ENCODE assay signal across 8 cellular contexts in the genomic region with DNA sequence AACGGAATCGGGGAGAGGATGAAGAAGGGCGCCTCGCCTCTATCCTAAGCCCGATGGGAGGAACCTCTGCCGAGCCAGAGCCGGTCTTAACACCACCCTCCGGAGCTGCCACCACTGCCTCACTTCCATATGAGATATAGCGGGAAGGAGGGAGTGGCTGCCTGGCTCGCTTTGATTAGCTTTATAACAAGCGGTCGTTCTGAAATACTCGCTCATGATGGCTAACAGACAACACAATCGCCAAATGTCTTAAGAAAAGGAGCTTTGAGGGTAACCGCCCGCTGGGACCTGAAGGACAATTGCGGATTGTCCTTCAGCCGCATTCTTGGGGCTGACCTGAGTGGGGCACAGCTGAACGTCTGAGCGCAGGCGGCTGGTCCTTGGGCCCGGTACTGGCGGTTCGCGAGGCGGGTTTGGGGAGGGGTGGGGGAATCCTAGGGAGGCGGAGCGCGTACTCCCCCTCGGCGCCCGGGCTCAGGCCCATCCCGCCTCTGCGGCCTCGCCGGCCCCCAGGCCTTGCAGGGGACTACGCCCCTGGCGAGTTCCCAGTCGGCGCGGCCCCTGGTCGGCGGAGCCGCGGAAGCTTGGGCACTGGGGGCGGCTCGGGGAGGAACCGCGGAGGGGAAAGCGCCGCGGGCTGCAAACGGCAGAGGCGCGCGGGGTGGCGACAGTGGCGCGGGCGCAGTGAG. TPM values are rescaled to one million over a fixed set of nuclear protein-coding genes. Genes with fewer than 3 reads are reported as not detected.
A peak's percentile ranks its signal among the peaks of the same experiment; 100 is the strongest.
DNase-seq lines count a peak whose midpoint lies in the region; ATAC-seq and TF ChIP-seq lines count a peak whose summit lies in the region.

Gene PLAAT5 (minus strand): TSS at position 617 of the 689 bp plus-strand sequence. CDS start 133 bp downstream, at position 484.

- H3K27ac ChIP-seq in foreskin keratinocyte (no peak within 1 kb of the TSS), neural progenitor cell (no peak within 1 kb of the TSS)

- H3K4me1 ChIP-seq in foreskin keratinocyte (no peaks in the 10 kb centered on the region), neural progenitor cell (peaks cover 30% of the 10 kb centered on the region)

- peaks cover 4% of the 10 kb centered on the region for H3K9me3 ChIP-seq in neural progenitor cell (ENCODE audit: low read depth)

- TF ChIP-seq CTCF in foreskin keratinocyte (conservative IDR thresholded peaks at IDR 0.05) = no peak
- no peak for TF ChIP-seq CTCF in neural progenitor cell (IDR thresholded peaks at IDR 0.05)

- peaks cover 4% of the 10 kb centered on the region for H3K9me3 Mint-ChIP-seq in activated T-cell treated with anti-CD3 and anti-CD28 coated beads, Interleukin-2, amount 50 U/mL, for 24 hours
- peaks cover 10% of the 10 kb centered on the region for H3K9me3 Mint-ChIP-seq in neural progenitor cell

- DNase-seq in EH (ENCODE audit: low read depth) = peak; percentile 5
- peak; percentile 54 for DNase-seq in activated T-cell treated with anti-CD3 and anti-CD28 coated beads, Interleukin-2, amount 50 U/mL, for 24 hours
- no peak for DNase-seq in foreskin keratinocyte
- DNase-seq in neural progenitor cell (ENCODE audit: low spot score) = peak; percentile 86

- no peaks in the 10 kb centered on the region for H3K36me3 ChIP-seq in neural progenitor cell

- H3K4me1 Mint-ChIP-seq in activated T-cell treated with anti-CD3 and anti-CD28 coated beads, Interleukin-2, amount 50 U/mL, for 24 hours (ENCODE audit: low read depth) = peaks cover 11% of the 10 kb centered on the region
- peaks cover 15% of the 10 kb centered on the region for H3K4me1 Mint-ChIP-seq in neural progenitor cell

- H3K27me3 ChIP-seq in foreskin keratinocyte (peaks cover 58% of the 10 kb centered on the region), neural progenitor cell (peaks cover 29% of the 10 kb centered on the region)

- peaks cover 30% of the 10 kb centered on the region for H3K27me3 Mint-ChIP-seq in activated T-cell treated with anti-CD3 and anti-CD28 coated beads, Interleukin-2, amount 50 U/mL, for 24 hours
- H3K27me3 Mint-ChIP-seq in neural progenitor cell (ENCODE audit: insufficient read depth, low read depth) = peaks cover 28% of the 10 kb centered on the region

- peak within 1 kb of the TSS; percentile 96 for H3K4me2 ChIP-seq in neural progenitor cell

- no peaks in the 10 kb centered on the region for H3K79me2 ChIP-seq in neural progenitor cell (ENCODE audit: low read depth)

- peaks cover 6% of the 10 kb centered on the region for H4K20me1 ChIP-seq in neural progenitor cell (ENCODE audit: low read depth)

- ATAC-seq in foreskin keratinocyte (peak; percentile 41), HG02852 (IDR thresholded peaks at IDR 0.05; ENCODE audit: unreplicated experiment) (no peak), HG03159 (IDR thresholded peaks at IDR 0.05; ENCODE audit: unreplicated experiment) (no peak), GM18909 (IDR thresholded peaks at IDR 0.05; ENCODE audit: poor library complexity, unreplicated experiment) (no peak), GM18870 (IDR thresholded peaks at IDR 0.05; ENCODE audit: unreplicated experiment) (no peak)

- no peaks in the 10 kb centered on the region for H3K36me3 Mint-ChIP-seq in activated T-cell treated with anti-CD3 and anti-CD28 coated beads, Interleukin-2, amount 50 U/mL, for 24 hours (ENCODE audit: low read depth)
- H3K36me3 Mint-ChIP-seq in neural progenitor cell = no peaks in the 10 kb centered on the region

- H2AFZ ChIP-seq in neural progenitor cell (replicated peaks) = peak within 1 kb of the TSS; percentile 95

- peak within 1 kb of the TSS; percentile 74 for H3K4me3 ChIP-seq in neural progenitor cell

- peak within 1 kb of the TSS; percentile 23 for H3K27ac Mint-ChIP-seq in activated T-cell treated with anti-CD3 and anti-CD28 coated beads, Interleukin-2, amount 50 U/mL, for 24 hours
- H3K27ac Mint-ChIP-seq in neural progenitor cell = no peak within 1 kb of the TSS

- no peak within 1 kb of the TSS for H3K9ac ChIP-seq in neural progenitor cell

- H3F3A ChIP-seq in neural progenitor cell (ENCODE audit: low read depth) = peaks cover 31% of the 10 kb centered on the region

- H3K4me3 Mint-ChIP-seq in activated T-cell treated with anti-CD3 and anti-CD28 coated beads, Interleukin-2, amount 50 U/mL, for 24 hours = peak within 1 kb of the TSS; percentile 78
- peak within 1 kb of the TSS; percentile 86 for H3K4me3 Mint-ChIP-seq in neural progenitor cell

RNA-seq across cellular contexts. Expression of gene PLAAT5, which starts in this region (rescaled TPM):
- total RNA-seq in foreskin keratinocyte (not detected in 2 replicates), neural progenitor cell (ENCODE audit: low replicate concordance) (0.77 TPM in 1 of 2 replicates, not detected in the other)
- not detected in 2 replicates for polyA plus RNA-seq in foreskin keratinocyte

Comparison
In these comparisons a context has a peak if more than half of its experiments do, and no peak if none do; other contexts are left out.
1. Peak in ATAC-seq in foreskin keratinocyte; RNA of the gene not detected or under 1 TPM.
2. Peak in DNase-seq, H3K4me3 ChIP-seq and H3K4me2 ChIP-seq in neural progenitor cell; RNA of the gene not detected or under 1 TPM.
3. DNase-seq: peak in EH (single experiment) and activated T-cell treated with anti-CD3 and anti-CD28 coated beads, Interleukin-2, amount 50 U/mL, for 24 hours (single experiment); none in foreskin keratinocyte (0 of 2).